32 cellular contexts compared by ENCODE assay signal in the genomic region with DNA sequence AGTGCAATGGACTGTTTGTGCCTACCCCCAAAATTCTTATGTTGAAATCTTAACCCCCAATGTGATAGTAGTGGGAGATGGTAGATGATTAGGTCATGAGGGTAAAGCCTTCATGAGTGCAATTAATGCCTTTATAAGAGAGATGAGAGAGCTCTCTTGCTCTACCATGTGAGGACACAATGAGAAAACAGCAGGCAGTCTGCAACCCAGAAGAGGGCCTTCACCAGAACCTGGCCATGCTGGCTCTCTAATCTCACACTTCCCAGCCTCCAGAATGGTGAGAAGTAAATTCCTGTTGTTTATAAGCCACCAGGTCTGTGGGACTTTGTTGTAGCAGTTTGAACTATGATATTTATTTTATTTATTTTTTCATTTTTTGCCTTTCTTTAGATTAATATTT. TPM values are rescaled to one million over a fixed set of nuclear protein-coding genes. Genes with fewer than 3 reads are reported as not detected.
"Had no signal": no experiment of that assay in that cellular context is flagged by ENCODE, and none has a peak within 500 bp of the region (broad histone marks: within the 10 kb centered on the region; RNA-seq: fewer than 3 reads in every experiment).

No MANE protein-coding gene starts in this region.

- H3K4me3 Mint-ChIP-seq: activated CD4-positive, alpha-beta memory T cell treated with anti-CD3 and anti-CD28 coated beads, Interleukin-2, amount 10 ng/mL, durations not matched to agents 7 days and 5 days; activated CD4-positive, alpha-beta T cell treated with anti-CD3 and anti-CD28 coated beads, Interleukin-2, amount 10 ng/mL, durations not matched to agents 7 days and 5 days; activated naive CD4-positive, alpha-beta T cell treated with anti-CD3 and anti-CD28 coated beads, Interleukin-2, amount 10 ng/mL, durations not matched to agents 7 days and 5 days; activated naive CD8-positive, alpha-beta T cell treated with anti-CD3 and anti-CD28 coated beads, Interleukin-2, amount 10 ng/mL, durations not matched to agents 7 days and 5 days; activated T-cell treated with anti-CD3 and anti-CD28 coated beads, Interleukin-2, amount 50 U/mL, for 24 hours; activated T-cell treated with anti-CD3 and anti-CD28 coated beads, Interleukin-2, amount 50 U/mL, for 72 hours; brain; central memory CD8-positive, alpha-beta T cell; dendritic cell treated with granulocyte-macrophage colony-stimulating factor and Interleukin-4, amounts not matched to agents 40 ng/mL and 50 ng/mL, for 4 days had no signal

- H3K27ac ChIP-seq: ascending aorta, breast epithelium, coronary artery, dorsolateral prefrontal cortex, esophagus muscularis mucosa, foreskin keratinocyte, gastrocnemius medialis had no signal

- ATAC-seq: activated naive CD4-positive, alpha-beta T cell treated with anti-CD3 and anti-CD28 coated beads, Interleukin-2, amount 50 U/mL, for 72 hours; activated T-cell treated with anti-CD3 and anti-CD28 coated beads, Interleukin-2, amount 50 U/mL, for 72 hours; foreskin keratinocyte; gastrocnemius medialis had no signal

- H3K27me3 Mint-ChIP-seq: activated CD4-positive, alpha-beta memory T cell treated with anti-CD3 and anti-CD28 coated beads, Interleukin-2, amount 10 ng/mL, durations not matched to agents 7 days and 5 days; activated naive CD4-positive, alpha-beta T cell treated with anti-CD3 and anti-CD28 coated beads, Interleukin-2, amount 10 ng/mL, durations not matched to agents 7 days and 5 days; brain had no signal

- H3K36me3 ChIP-seq: ascending aorta, breast epithelium, esophagus muscularis mucosa, gastrocnemius medialis had no signal

- H3K4me1 ChIP-seq: breast epithelium, foreskin keratinocyte, gastrocnemius medialis had no signal

- H3K27ac Mint-ChIP-seq: activated CD4-positive, alpha-beta memory T cell treated with anti-CD3 and anti-CD28 coated beads, Interleukin-2, amount 10 ng/mL, durations not matched to agents 7 days and 5 days; activated naive CD4-positive, alpha-beta T cell treated with anti-CD3 and anti-CD28 coated beads, Interleukin-2, amount 10 ng/mL, durations not matched to agents 7 days and 5 days; activated naive CD8-positive, alpha-beta T cell treated with anti-CD3 and anti-CD28 coated beads, Interleukin-2, amount 10 ng/mL, durations not matched to agents 7 days and 5 days; activated T-cell treated with anti-CD3 and anti-CD28 coated beads, Interleukin-2, amount 50 U/mL, for 24 hours; activated T-cell treated with anti-CD3 and anti-CD28 coated beads, Interleukin-2, amount 50 U/mL, for 72 hours; brain; dendritic cell treated with granulocyte-macrophage colony-stimulating factor and Interleukin-4, amounts not matched to agents 40 ng/mL and 50 ng/mL, for 4 days had no signal

- H3K9me3 ChIP-seq: breast epithelium, esophagus muscularis mucosa, gastrocnemius medialis had no signal

- H3K4me3 ChIP-seq: ascending aorta, breast epithelium, coronary artery, dorsolateral prefrontal cortex, esophagus muscularis mucosa, gastrocnemius medialis had no signal

- DNase-seq: activated CD4-positive, alpha-beta memory T cell treated with anti-CD3 and anti-CD28 coated beads, Interleukin-2, amount 10 ng/mL, durations not matched to agents 7 days and 5 days; activated CD4-positive, alpha-beta T cell treated with anti-CD3 and anti-CD28 coated beads for 1 hour; activated CD4-positive, alpha-beta T cell treated with anti-CD3 and anti-CD28 coated beads for 4 hours; activated CD4-positive, alpha-beta T cell treated with anti-CD3 and anti-CD28 coated beads, Interleukin-2, amount 10 ng/mL, durations not matched to agents 7 days and 5 days; activated CD4-positive, alpha-beta T cell treated with anti-CD3 and anti-CD28 coated beads, Interleukin-2, amount 50 U/mL, for 4 hours; activated CD8-positive, alpha-beta memory T cell treated with anti-CD3 and anti-CD28 coated beads, Interleukin-2, amount 50 U/mL, for 48 hours; activated gamma-delta T cell; activated naive CD4-positive, alpha-beta T cell; activated naive CD4-positive, alpha-beta T cell treated with anti-CD3 and anti-CD28 coated beads, Interleukin-2, amount 10 ng/mL, durations not matched to agents 7 days and 5 days; activated naive CD8-positive, alpha-beta T cell treated with anti-CD3 and anti-CD28 coated beads, Interleukin-2, amount 10 ng/mL, durations not matched to agents 7 days and 5 days; activated T-cell treated with anti-CD3 and anti-CD28 coated beads for 4 hours; activated T-cell treated with anti-CD3 and anti-CD28 coated beads, Interleukin-2, amount 50 U/mL, for 24 hours; activated T-cell treated with anti-CD3 and anti-CD28 coated beads, Interleukin-2, amount 50 U/mL, for 72 hours; dorsolateral prefrontal cortex; effector memory CD4-positive, alpha-beta T cell; erythroblast; foreskin keratinocyte; gastrocnemius medialis; glutamatergic neuron; SW 1271; T-helper 2 cell had no signal

- H3K9me3 Mint-ChIP-seq: activated CD4-positive, alpha-beta memory T cell treated with anti-CD3 and anti-CD28 coated beads, Interleukin-2, amount 10 ng/mL, durations not matched to agents 7 days and 5 days; activated CD4-positive, alpha-beta T cell treated with anti-CD3 and anti-CD28 coated beads, Interleukin-2, amount 10 ng/mL, durations not matched to agents 7 days and 5 days; activated naive CD4-positive, alpha-beta T cell treated with anti-CD3 and anti-CD28 coated beads, Interleukin-2, amount 10 ng/mL, durations not matched to agents 7 days and 5 days; activated T-cell treated with anti-CD3 and anti-CD28 coated beads, Interleukin-2, amount 50 U/mL, for 72 hours; central memory CD8-positive, alpha-beta T cell had no signal

- H3K4me1 Mint-ChIP-seq: activated CD4-positive, alpha-beta memory T cell treated with anti-CD3 and anti-CD28 coated beads, Interleukin-2, amount 10 ng/mL, durations not matched to agents 7 days and 5 days; activated CD4-positive, alpha-beta T cell treated with anti-CD3 and anti-CD28 coated beads, Interleukin-2, amount 10 ng/mL, durations not matched to agents 7 days and 5 days; activated naive CD4-positive, alpha-beta T cell treated with anti-CD3 and anti-CD28 coated beads, Interleukin-2, amount 10 ng/mL, durations not matched to agents 7 days and 5 days; activated naive CD8-positive, alpha-beta T cell treated with anti-CD3 and anti-CD28 coated beads, Interleukin-2, amount 10 ng/mL, durations not matched to agents 7 days and 5 days; brain; central memory CD8-positive, alpha-beta T cell had no signal

- H3K27me3 ChIP-seq: ascending aorta, breast epithelium, dorsolateral prefrontal cortex, esophagus muscularis mucosa, foreskin keratinocyte, gastrocnemius medialis had no signal

- H3K36me3 Mint-ChIP-seq: activated naive CD4-positive, alpha-beta T cell treated with anti-CD3 and anti-CD28 coated beads, Interleukin-2, amount 10 ng/mL, durations not matched to agents 7 days and 5 days; activated naive CD8-positive, alpha-beta T cell treated with anti-CD3 and anti-CD28 coated beads, Interleukin-2, amount 10 ng/mL, durations not matched to agents 7 days and 5 days; brain had no signal

RNA-seq across cellular contexts. Expression of a gene that starts 21.0 kb away (rescaled TPM):
- total RNA-seq: activated CD4-positive, alpha-beta T cell treated with anti-CD3 and anti-CD28 coated beads, Interleukin-2, amount 10 ng/mL, durations not matched to agents 7 days and 5 days; activated naive CD4-positive, alpha-beta T cell treated with anti-CD3 and anti-CD28 coated beads, Interleukin-2, amount 50 U/mL, for 72 hours; activated naive CD8-positive, alpha-beta T cell treated with anti-CD3 and anti-CD28 coated beads, Interleukin-2, amount 10 ng/mL, durations not matched to agents 7 days and 5 days; foreskin keratinocyte; T-helper 1 cell treated with Interleukin-12 subunit alpha and Interleukin-12 subunit beta and Interleukin-4 antibody, amounts not matched to agents 30 ng/mL and 1 ng/mL, for 36 hours had no signal
- polyA plus RNA-seq: foreskin keratinocyte had no signal

RNA-seq across cellular contexts. Expression of a gene that starts 58.7 kb away (rescaled TPM):
- total RNA-seq: activated CD4-positive, alpha-beta memory T cell treated with anti-CD3 and anti-CD28 coated beads, Interleukin-2, amount 10 ng/mL, durations not matched to agents 7 days and 5 days; activated CD4-positive, alpha-beta T cell treated with anti-CD3 and anti-CD28 coated beads, Interleukin-2, amount 10 ng/mL, durations not matched to agents 7 days and 5 days; activated naive CD4-positive, alpha-beta T cell treated with anti-CD3 and anti-CD28 coated beads, Interleukin-2, amount 50 U/mL, for 72 hours; activated naive CD8-positive, alpha-beta T cell treated with anti-CD3 and anti-CD28 coated beads, Interleukin-2, amount 10 ng/mL, durations not matched to agents 7 days and 5 days; activated T-cell treated with anti-CD3 and anti-CD28 coated beads, Interleukin-2, amount 50 U/mL, for 72 hours; ascending aorta; breast epithelium; cardiac septum; cerebellum; dorsolateral prefrontal cortex; esophagus muscularis mucosa; foreskin keratinocyte; gastrocnemius medialis; T-helper 1 cell treated with Interleukin-12 subunit alpha and Interleukin-12 subunit beta and Interleukin-4 antibody, amounts not matched to agents 30 ng/mL and 1 ng/mL, for 36 hours had no signal
- polyA plus RNA-seq: foreskin keratinocyte had no signal
